ENCODE assay signal across 9 cellular contexts in the genomic region with DNA sequence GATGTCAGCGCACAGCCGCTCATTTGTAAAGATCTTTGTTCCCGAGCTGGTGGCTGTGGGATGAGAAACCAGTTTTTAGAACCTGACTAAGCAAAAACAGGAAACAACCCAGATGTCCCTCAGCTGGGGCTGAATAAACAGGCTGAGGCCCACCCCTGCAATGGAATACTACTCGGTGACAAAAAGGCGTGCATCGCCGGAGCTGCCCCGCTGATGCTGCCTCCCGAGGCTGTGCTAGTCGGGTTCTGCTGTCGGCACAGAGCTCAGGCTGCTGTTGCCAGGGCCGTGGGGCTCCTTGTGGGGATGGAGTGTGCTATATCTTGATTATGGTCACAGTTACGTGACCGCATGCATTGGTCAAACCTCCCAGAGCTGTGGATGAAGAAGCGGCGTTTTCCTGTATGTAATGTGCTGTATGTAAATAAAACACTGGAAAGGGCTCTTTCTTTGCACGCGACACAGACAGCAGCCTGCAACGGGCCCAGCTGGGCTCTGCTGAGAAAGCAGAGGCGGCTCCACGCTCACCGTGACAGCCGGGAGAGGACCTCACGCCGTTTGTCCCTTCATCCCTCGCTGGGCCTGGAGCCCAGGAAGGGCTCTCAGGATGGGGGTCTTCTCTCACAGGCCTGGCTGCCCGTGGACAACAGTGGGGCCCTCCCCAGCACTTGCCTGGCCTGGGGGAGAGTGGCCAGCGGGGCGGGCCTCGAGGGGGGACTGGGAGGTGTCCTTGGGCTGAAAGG. TPM values are rescaled to one million over a fixed set of nuclear protein-coding genes. Genes with fewer than 3 reads are reported as not detected.
DNase-seq lines count a peak whose midpoint lies in the region; TF ChIP-seq lines count a peak whose summit lies in the region.
"Had no signal": no experiment of that assay in that cellular context is flagged by ENCODE, and none has a peak within 500 bp of the region (broad histone marks: within the 10 kb centered on the region; RNA-seq: fewer than 3 reads in every experiment).

No MANE protein-coding gene starts in this region.

- peaks cover 40% of the 10 kb centered on the region for H3K4me1 Mint-ChIP-seq in neural progenitor cell

- H3K79me2 ChIP-seq in neural progenitor cell (ENCODE audit: low read depth) = no peaks in the 10 kb centered on the region

- no peak overlapping the region for H2AFZ ChIP-seq in neural progenitor cell (replicated peaks)

- no peaks in the 10 kb centered on the region for H3K9me3 ChIP-seq in neural progenitor cell (ENCODE audit: low read depth)

- CTCF ChIA-PET in BJ (lab: Yijun Ruan, JAX) = interaction anchor here (0.8 to 2.1 kb wide), 5 partner anchors 9 to 227 kb away, joined by 3 to 16 read pairs (median 4); no protein-coding TSS in a partner anchor

- H3K4me3 ChIP-seq in BJ (ENCODE audit: low read depth, low read length) (no peak overlapping the region), neural progenitor cell (no peak overlapping the region)

- H3K36me3 Mint-ChIP-seq in neural progenitor cell = no peaks in the 10 kb centered on the region

- no peak overlapping the region for H3K27ac ChIP-seq in neural progenitor cell

- no peaks in the 10 kb centered on the region for H4K20me1 ChIP-seq in neural progenitor cell (ENCODE audit: low read depth)

- no peaks in the 10 kb centered on the region for H3F3A ChIP-seq in neural progenitor cell (ENCODE audit: low read depth)

- peak overlapping the region; percentile 95 for H3K27ac Mint-ChIP-seq in neural progenitor cell

- H3K9me3 Mint-ChIP-seq in neural progenitor cell = peaks cover 5% of the 10 kb centered on the region

- H3K36me3 ChIP-seq in BJ (ENCODE audit: control insufficient read depth, insufficient read depth, low read length) (no peaks in the 10 kb centered on the region), neural progenitor cell (no peaks in the 10 kb centered on the region)

- no peak overlapping the region for H3K4me2 ChIP-seq in neural progenitor cell

- no peak overlapping the region for H3K4me3 Mint-ChIP-seq in neural progenitor cell

- DNase-seq in BJ (ENCODE audit: low read depth) = peak; percentile 65
- peak; percentile 87 for DNase-seq in OCI-M1 (lab: John Stamatoyannopoulos, UW)
- peak; percentile 27 for DNase-seq in fibroblast of gingiva (ENCODE audit: low read depth)
- DNase-seq in neural progenitor cell (ENCODE audit: low spot score) = no peak
- no peak for DNase-seq in SIG-M5 treated with dmso at 0.1 percent for 504 hours (lab: John Stamatoyannopoulos, UW; ENCODE audit: unreplicated experiment)
- no peak for DNase-seq in activated CD4-positive, CD25-positive, alpha-beta regulatory T cell treated with anti-CD3 and anti-CD28 coated beads, Interleukin-2, amount 50 U/mL, for 72 hours
- no peak for DNase-seq in cerebellum (ENCODE audit: low spot score)
- no peak for DNase-seq in putamen (ENCODE audit: low spot score)
- DNase-seq: activated CD4-positive, alpha-beta T cell treated with anti-CD3 and anti-CD28 coated beads, Interleukin-2, amount 50 U/mL, for 4 hours had no signal

- H3K4me1 ChIP-seq in neural progenitor cell = peaks cover 22% of the 10 kb centered on the region

- H3K27me3 ChIP-seq in BJ (ENCODE audit: control insufficient read depth, insufficient read depth, low read length) (peaks cover 3% of the 10 kb centered on the region; the same call in 1 of the 2 replicates), neural progenitor cell (no peaks in the 10 kb centered on the region)

- H3K27me3 Mint-ChIP-seq in neural progenitor cell (ENCODE audit: insufficient read depth, low read depth) = peaks cover 16% of the 10 kb centered on the region

- POLR2A ChIA-PET in BJ (lab: Charles Lee) = no interaction called here

- no peak overlapping the region for H3K9ac ChIP-seq in neural progenitor cell

- TF ChIP-seq CTCF in BJ (IDR thresholded peaks at IDR 0.05; ENCODE audit: insufficient read depth, low read depth, low read length) = no peak
- TF ChIP-seq CTCF in neural progenitor cell (IDR thresholded peaks at IDR 0.05) = no peak

RNA-seq across cellular contexts. Expression of gene RNU6ATAC, which starts 51.5 kb away (rescaled TPM):
- not detected in 2 replicates for polyA plus RNA-seq in BJ (2011; rRNA removed)
- under 0.01 TPM in 2 replicates for polyA minus RNA-seq in BJ (2011; rRNA and poly(A)+ RNA removed)
- total RNA-seq in neural progenitor cell (ENCODE audit: low replicate concordance) = not detected in 2 replicates
- not detected for total RNA-seq in cerebellum

Comparison
In these comparisons a context has a peak if more than half of its experiments do, and no peak if none do; other contexts are left out.
1. DNase-seq: peak in BJ (single experiment), OCI-M1 (single experiment) and fibroblast of gingiva (single experiment); none in neural progenitor cell (single experiment), SIG-M5 treated with dmso at 0.1 percent for 504 hours (single experiment), activated CD4-positive, CD25-positive, alpha-beta regulatory T cell treated with anti-CD3 and anti-CD28 coated beads, Interleukin-2, amount 50 U/mL, for 72 hours (single experiment), cerebellum (single experiment) and putamen (single experiment).